ENCODE assay signal across 8 cellular contexts in the genomic region with DNA sequence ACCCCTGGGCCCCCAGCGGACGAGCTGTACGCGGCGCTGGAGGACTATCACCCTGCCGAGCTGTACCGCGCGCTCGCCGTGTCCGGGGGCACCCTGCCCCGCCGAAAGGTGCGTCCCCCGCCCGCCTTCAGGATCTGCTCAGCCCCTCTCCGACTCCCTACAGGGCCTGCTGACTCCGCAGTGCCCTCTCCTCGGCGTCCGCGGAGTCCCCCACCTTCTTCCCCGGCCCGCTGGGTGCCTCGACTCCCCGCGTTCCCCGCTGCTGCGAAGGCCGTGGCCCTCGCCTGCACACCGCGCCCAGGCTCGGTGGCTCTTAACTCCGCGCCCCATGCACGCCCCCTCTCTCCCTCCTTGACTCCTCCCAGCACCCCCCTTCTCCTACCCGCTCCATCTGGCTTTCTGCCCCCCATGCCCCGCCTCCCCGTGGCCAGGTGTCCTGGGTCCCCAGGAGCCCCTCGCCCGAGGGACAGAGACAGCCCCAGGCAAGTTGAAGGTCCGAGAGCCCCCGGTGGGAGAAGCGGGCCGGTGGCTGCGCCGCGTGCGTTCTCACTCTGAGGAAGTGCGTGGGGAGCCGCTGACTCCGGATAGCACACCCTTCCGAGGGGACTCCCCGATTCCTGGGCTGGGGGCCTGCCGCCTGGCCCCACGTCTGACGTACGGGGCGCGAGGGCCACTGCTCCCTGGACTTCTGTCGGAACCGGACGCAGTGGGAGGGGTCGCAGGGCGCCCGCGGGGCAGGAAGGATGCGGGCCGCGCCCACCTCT. TPM values are rescaled to one million over a fixed set of nuclear protein-coding genes. Genes with fewer than 3 reads are reported as not detected.
DNase-seq lines count a peak whose midpoint lies in the region; ATAC-seq and TF ChIP-seq lines count a peak whose summit lies in the region.

No MANE protein-coding gene starts in this region.

- POLR2A ChIA-PET in Caco-2 (lab: Charles Lee): no interaction called here

- no peaks in the 10 kb centered on the region for H3K9me3 ChIP-seq in DND-41 (ENCODE audit: insufficient read depth, low read length, severe bottlenecking)
- H3K9me3 ChIP-seq in WERI-Rb-1 (ENCODE audit: severe bottlenecking): no peaks in the 10 kb centered on the region
- H3K9me3 ChIP-seq in Caco-2: no peaks in the 10 kb centered on the region

- BruUV-seq in Caco-2 (replicated peaks; lab: Mats Ljungman, UMichigan): no TSS peak

- peak; percentile 47 for ATAC-seq in DND-41 (ENCODE audit: insufficient read depth, low read depth)
- ATAC-seq in memory B cell (ENCODE audit: low read depth): peak; percentile 54
- peak; percentile 50 for ATAC-seq in stimulated activated naive CD8-positive, alpha-beta T cell treated with anti-CD3 and anti-CD28 coated beads, Interleukin-15, Interleukin-2, amounts not matched to agents 100 U/mL and 50 U/mL, for 24 hours
- no peak for ATAC-seq in GM18858 (IDR thresholded peaks at IDR 0.05; ENCODE audit: unreplicated experiment)

- H3K27ac ChIP-seq in DND-41 (ENCODE audit: low read length): no peak overlapping the region
- H3K27ac ChIP-seq in WERI-Rb-1: no peak overlapping the region; the same call in 1 of the 2 replicates

- H3K4me3 Mint-ChIP-seq in chondrocyte (ENCODE audit: unreplicated experiment) (peak overlapping the region; percentile 78), memory B cell (peak overlapping the region; percentile 95), Caco-2 (ENCODE audit: unreplicated experiment) (no peak overlapping the region)

- intact Hi-C loops in Caco-2 (cut with micrococcal nuclease; ENCODE audit: unreplicated experiment): no loop called here

- H3K36me3 Mint-ChIP-seq in chondrocyte (ENCODE audit: low read depth) (no peaks in the 10 kb centered on the region), memory B cell (peaks cover 15% of the 10 kb centered on the region), Caco-2 (ENCODE audit: insufficient read depth, unreplicated experiment) (peaks cover 41% of the 10 kb centered on the region)

- H3K9ac ChIP-seq in DND-41 (ENCODE audit: low read depth, low read length): peak overlapping the region; percentile 55

- TF ChIP-seq CTCF in DND-41 (IDR thresholded peaks at IDR 0.05; ENCODE audit: borderline replicate concordance, extremely low read depth, low read length, poor library complexity, severe bottlenecking): peak; percentile 3
- no peak for TF ChIP-seq CTCF in WERI-Rb-1 (IDR thresholded peaks at IDR 0.05; ENCODE audit: low read depth, low read length)
- TF ChIP-seq CTCF in chondrocyte (IDR thresholded peaks at IDR 0.05): no peak
- no peak for TF ChIP-seq CTCF in Caco-2 (IDR thresholded peaks at IDR 0.05; ENCODE audit: insufficient read depth in 1 of 2, low read depth in 1 of 2, low read length in 1 of 2, severe bottlenecking in 1 of 2, unreplicated experiment in 1 of 2)

- peak overlapping the region; percentile 88 for H3K4me2 ChIP-seq in DND-41 (ENCODE audit: insufficient read depth, low read length)

- H3K36me3 ChIP-seq in DND-41 (ENCODE audit: insufficient read depth, low read length) (no peaks in the 10 kb centered on the region), WERI-Rb-1 (peaks cover 3% of the 10 kb centered on the region; the same call in 1 of the 2 replicates), Caco-2 (ENCODE audit: control insufficient read depth, insufficient read depth, low read length) (no peaks in the 10 kb centered on the region)

- H3K4me3 ChIP-seq in DND-41 (ENCODE audit: low read depth in 1 of 2, low read length in 2 of 2) (peak overlapping the region; percentile 24 to 56; a peak in 3 of 4 replicates), WERI-Rb-1 (ENCODE audit: low read depth, low read length) (peak overlapping the region; percentile 39), Caco-2 (ENCODE audit: low read depth, low read length) (no peak overlapping the region)

- no peaks in the 10 kb centered on the region for H3K79me2 ChIP-seq in DND-41 (ENCODE audit: insufficient read depth, low read length)

- H2AFZ ChIP-seq in DND-41 (ENCODE audit: low read depth, low read length): peak overlapping the region; percentile 59

- peaks cover 38% of the 10 kb centered on the region for H3K27me3 ChIP-seq in DND-41 (ENCODE audit: insufficient read depth, low read length, poor library complexity)
- H3K27me3 ChIP-seq in WERI-Rb-1 (ENCODE audit: insufficient read depth, low read depth, severe bottlenecking): no peaks in the 10 kb centered on the region
- H3K27me3 ChIP-seq in Caco-2 (replicated peaks; ENCODE audit: control insufficient read depth, insufficient read depth, low read length): no peaks in the 10 kb centered on the region

- H3K27ac Mint-ChIP-seq in chondrocyte (ENCODE audit: unreplicated experiment): no peak overlapping the region
- peak overlapping the region; percentile 100 for H3K27ac Mint-ChIP-seq in memory B cell
- no peak overlapping the region for H3K27ac Mint-ChIP-seq in Caco-2 (ENCODE audit: unreplicated experiment)

- CTCF ChIA-PET in Caco-2 (lab: Charles Lee): interaction anchor here (0.6 to 1.1 kb wide), 2 partner anchors 16 to 18 kb away, joined by 4 to 6 read pairs; no protein-coding TSS in a partner anchor

- DNase-seq in DND-41 (peak; percentile 40), WERI-Rb-1 (peak; percentile 51), chondrocyte (ENCODE audit: low spot score) (no peak), memory B cell (ENCODE audit: low spot score in 2 of 2) (peak; percentile 81 to 83), HUDEP-2 (lab: John Stamatoyannopoulos, UW; ENCODE audit: unreplicated experiment in 76 of 76) (no peak), Caco-2 (no peak)
- peak; percentile 60 for DNase-seq in stimulated activated naive CD8-positive, alpha-beta T cell treated with anti-CD3 and anti-CD28 coated beads, Interleukin-15, Interleukin-2, amounts not matched to agents 100 U/mL and 50 U/mL, for 24 hours

- H4K20me1 ChIP-seq in DND-41 (ENCODE audit: insufficient read depth, low read length): peaks cover 17% of the 10 kb centered on the region

- H3K27me3 Mint-ChIP-seq in chondrocyte (ENCODE audit: low read depth): no peaks in the 10 kb centered on the region
- H3K27me3 Mint-ChIP-seq in memory B cell: no peaks in the 10 kb centered on the region
- H3K27me3 Mint-ChIP-seq in Caco-2 (ENCODE audit: insufficient read depth, unreplicated experiment): no peaks in the 10 kb centered on the region

- H3K9me3 Mint-ChIP-seq in chondrocyte (ENCODE audit: low read depth) (no peaks in the 10 kb centered on the region), memory B cell (no peaks in the 10 kb centered on the region), Caco-2 (ENCODE audit: unreplicated experiment) (no peaks in the 10 kb centered on the region)

- H3K4me1 Mint-ChIP-seq in chondrocyte (ENCODE audit: low read depth): peaks cover 35% of the 10 kb centered on the region
- H3K4me1 Mint-ChIP-seq in memory B cell: peaks cover 36% of the 10 kb centered on the region
- H3K4me1 Mint-ChIP-seq in Caco-2 (ENCODE audit: low read depth, unreplicated experiment): no peaks in the 10 kb centered on the region

- H3K4me1 ChIP-seq in DND-41 (ENCODE audit: insufficient read depth, low read length): peaks cover 29% of the 10 kb centered on the region
- H3K4me1 ChIP-seq in Caco-2: no peaks in the 10 kb centered on the region

RNA-seq across cellular contexts. Expression of a gene that starts 0.6 kb away (rescaled TPM):
- total RNA-seq in chondrocyte (11.1 to 15.7 TPM (median 13.7 TPM) in 3 replicates), Caco-2 (2022) (3.7 and 4.1 TPM in 2 replicates)

RNA-seq across cellular contexts. Expression of a gene that starts 43.9 kb away (rescaled TPM):
- total RNA-seq in chondrocyte: 5.7 to 7.6 TPM (median 7.3 TPM) in 3 replicates
- 37.9 and 41.8 TPM in 2 replicates for total RNA-seq in Caco-2 (2022)

RNA-seq across cellular contexts. Expression of a gene that starts 55.8 kb away (rescaled TPM):
- total RNA-seq in chondrocyte: 9.9 to 10.6 TPM (median 10.0 TPM) in 3 replicates
- total RNA-seq in Caco-2 (2022): 92.7 and 112 TPM in 2 replicates

Comparison
In these comparisons a context has a peak if more than half of its experiments do, and no peak if none do; other contexts are left out.
1. DNase-seq: peak in DND-41 (single experiment), WERI-Rb-1 (single experiment), memory B cell (2 of 2) and stimulated activated naive CD8-positive, alpha-beta T cell treated with anti-CD3 and anti-CD28 coated beads, Interleukin-15, Interleukin-2, amounts not matched to agents 100 U/mL and 50 U/mL, for 24 hours (single experiment); none in chondrocyte (single experiment), HUDEP-2 (0 of 76) and Caco-2 (0 of 2).